Comparison of ENCODE assay signal across 8 cellular contexts in genomic region chr3:171770689-171771620, GRCh38. TPM values are rescaled to one million over a fixed set of nuclear protein-coding genes. Genes with fewer than 3 reads are reported as not detected.
DNase-seq lines count a peak whose midpoint lies in the region; ATAC-seq, FAIRE-seq and TF ChIP-seq lines count a peak whose summit lies in the region.

No MANE protein-coding gene starts in this region.

- H3K36me3 ChIP-seq in lung (ENCODE audit: control insufficient read depth in 2 of 2, insufficient read depth in 2 of 2, low read length in 2 of 2) (no peaks in the 10 kb centered on the region), urinary bladder (ENCODE audit: insufficient read depth) (no peaks in the 10 kb centered on the region)

- peak; percentile 78 for ATAC-seq in lung (ENCODE audit: insufficient read depth, low FRiP score)

- no peak for TF ChIP-seq CTCF in lung (IDR thresholded peaks at IDR 0.05; ENCODE audit: control extremely low read depth, extremely low read depth)

- DNase-seq in AML-193 (lab: John Stamatoyannopoulos, UW) (peak; percentile 9 to 17), HEK293T (ENCODE audit: extremely low spot score) (peak; percentile 67), NCI-H526 treated with DMSO at 0.1 percent for 48 hours (lab: John Stamatoyannopoulos, UW) (peak; percentile 66), dermis blood vessel endothelial cell (peak; percentile 77), lung (ENCODE audit: low spot score) (peak; percentile 36), RCC 7860 (ENCODE audit: low spot score) (no peak), NCI-H1092 treated with DMSO at 0.1 percent for 48 hours (lab: John Stamatoyannopoulos, UW) (no peak)

- no peaks in the 10 kb centered on the region for H3K9me3 ChIP-seq in lung (ENCODE audit: control insufficient read depth in 2 of 2, insufficient read depth in 1 of 2, low read length in 1 of 2)

- CTCF ChIA-PET in HEK293T (lab: Yijun Ruan, JAX), result interaction anchor here (0.8 to 2.6 kb wide), 9 partner anchors 13 to 156 kb away, joined by 3 to 10 read pairs (median 5); no protein-coding TSS in a partner anchor

- POLR2A ChIA-PET in HEK293T (lab: Yijun Ruan, JAX), result no interaction called here

- no peak for FAIRE-seq in RCC 7860 (lab: Jason Lieb, UNC)

- H3K27ac ChIP-seq in lung (ENCODE audit: low read depth in 1 of 2, low read length in 1 of 2) (peak overlapping the region in 1 of 2 donors; percentile 85), urinary bladder (ENCODE audit: low read depth) (no peak overlapping the region)

- no peak overlapping the region for H3K4me3 ChIP-seq in lung
- peak overlapping the region; percentile 15 for H3K4me3 ChIP-seq in urinary bladder (ENCODE audit: low read depth, low read length)

- no peaks in the 10 kb centered on the region for H3K27me3 ChIP-seq in lung (ENCODE audit: control insufficient read depth, insufficient read depth)

- WGBS in lung, 2 donors, result 53 to 68% methylated on average over 10 of the region's 10 CpGs
- WGBS in urinary bladder, result 37% methylated on average over 10 of the region's 10 CpGs

- H3K4me1 ChIP-seq in lung (ENCODE audit: control insufficient read depth in 2 of 2, insufficient read depth in 2 of 2, low read length in 2 of 2) (peaks cover 0 to 3% of the 10 kb centered on the region in 2 donors), urinary bladder (ENCODE audit: insufficient read depth) (peaks cover 1% of the 10 kb centered on the region)

TF ChIP-seq in HEK293T, 16 proteins besides CTCF, POLR2A, EP300 and RAD21:
- no peak for TF ChIP-seq ARNT (IDR thresholded peaks at IDR 0.05)
- peak; percentile 75 for TF ChIP-seq ZNF384 (IDR thresholded peaks at IDR 0.05)
- TF ChIP-seq SP1 (IDR thresholded peaks at IDR 0.05), result no peak
- TF ChIP-seq, protein P1, sequence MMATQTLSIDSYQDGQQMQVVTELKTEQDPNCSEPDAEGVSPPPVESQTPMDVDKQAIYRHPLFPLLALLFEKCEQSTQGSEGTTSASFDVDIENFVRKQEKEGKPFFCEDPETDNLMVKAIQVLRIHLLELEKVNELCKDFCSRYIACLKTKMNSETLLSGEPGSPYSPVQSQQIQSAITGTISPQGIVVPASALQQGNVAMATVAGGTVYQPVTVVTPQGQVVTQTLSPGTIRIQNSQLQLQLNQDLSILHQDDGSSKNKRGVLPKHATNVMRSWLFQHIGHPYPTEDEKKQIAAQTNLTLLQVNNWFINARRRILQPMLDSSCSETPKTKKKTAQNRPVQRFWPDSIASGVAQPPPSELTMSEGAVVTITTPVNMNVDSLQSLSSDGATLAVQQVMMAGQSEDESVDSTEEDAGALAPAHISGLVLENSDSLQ (IDR thresholded peaks at IDR 0.05), result peak; percentile 29; the same call in 1 of the 2 replicates
- no peak for TF ChIP-seq HDGF (IDR thresholded peaks at IDR 0.05; ENCODE audit: borderline replicate concordance)

RNA-seq across cellular contexts. Expression of gene PLD1, which starts 39.3 kb away (rescaled TPM):
- 66.2 and 88.7 TPM in 2 replicates for total RNA-seq in dermis blood vessel endothelial cell
- 10 to 100 TPM; 17.4 to 31.1 TPM for total RNA-seq in lung
- 1 to 10 TPM; 3.1 to 6.9 TPM for polyA plus RNA-seq in lung
- 43.3 TPM for total RNA-seq in urinary bladder
- 3.5 TPM for polyA plus RNA-seq in urinary bladder

Comparison
In these comparisons a context has a peak if more than half of its experiments do, and no peak if none do; other contexts are left out.
1. DNase-seq: peak in AML-193 (2 of 2), HEK293T (single experiment), NCI-H526 treated with DMSO at 0.1 percent for 48 hours (single experiment), dermis blood vessel endothelial cell (single experiment) and lung (single experiment); none in RCC 7860 (single experiment) and NCI-H1092 treated with DMSO at 0.1 percent for 48 hours (single experiment).